ENCODE assay signal across 9 cellular contexts in the genomic region with DNA sequence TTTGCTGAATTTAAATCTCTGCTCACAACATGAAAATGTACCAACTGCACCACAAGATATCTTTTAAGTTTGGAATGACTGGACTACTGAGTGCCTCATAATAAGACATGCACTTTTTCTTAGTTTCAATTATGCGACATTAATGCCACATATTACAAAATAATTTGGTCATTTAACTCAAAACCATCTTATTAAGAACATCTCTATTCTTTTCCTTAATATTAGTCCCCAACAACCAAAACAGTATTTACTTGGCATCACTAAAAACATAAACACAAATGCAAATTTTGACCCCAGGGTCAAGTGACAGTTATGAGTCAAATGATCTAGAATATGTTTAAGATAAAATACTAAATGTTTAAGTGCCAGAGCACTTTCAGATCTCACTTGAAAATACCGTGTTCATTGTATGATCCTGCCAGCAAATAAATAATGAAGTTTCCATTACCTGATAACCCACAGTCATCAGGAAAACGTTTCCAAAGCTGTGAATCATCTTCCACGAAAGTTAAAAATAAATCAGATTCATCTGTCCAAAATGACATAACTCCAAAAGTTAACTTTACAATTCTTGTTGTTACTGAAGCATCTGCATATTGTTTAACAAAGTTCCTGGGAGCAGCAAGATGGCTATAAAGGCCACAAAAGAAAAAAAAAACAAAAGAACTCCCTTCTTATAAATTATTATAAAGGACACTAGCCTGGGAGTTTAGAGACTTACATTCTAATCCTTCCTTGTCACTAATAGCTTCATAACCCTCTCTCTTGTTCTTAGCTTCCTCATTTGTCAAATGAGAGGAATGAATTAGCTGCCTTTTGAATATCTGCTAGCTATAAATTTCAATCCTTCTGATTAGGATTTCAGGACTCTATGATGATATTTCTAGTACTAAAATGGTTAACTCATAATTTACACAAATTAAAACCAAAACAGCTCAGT. TPM values are rescaled to one million over a fixed set of nuclear protein-coding genes. Genes with fewer than 3 reads are reported as not detected.
DNase-seq lines count a peak whose midpoint lies in the region; ATAC-seq lines count a peak whose summit lies in the region.
"Had no signal": no experiment of that assay in that cellular context is flagged by ENCODE, and none has a peak within 500 bp of the region (broad histone marks: within the 10 kb centered on the region; RNA-seq: fewer than 3 reads in every experiment).

No MANE protein-coding gene starts in this region.

- H3K27me3 Mint-ChIP-seq in activated naive CD4-positive, alpha-beta T cell treated with anti-CD3 and anti-CD28 coated beads, Interleukin-2, amount 50 U/mL, for 24 hours: no peaks in the 10 kb centered on the region
- no peaks in the 10 kb centered on the region for H3K27me3 Mint-ChIP-seq in activated naive CD4-positive, alpha-beta T cell treated with anti-CD3 and anti-CD28 coated beads, Interleukin-2, amount 10 ng/mL, durations not matched to agents 7 days and 5 days
- no peaks in the 10 kb centered on the region for H3K27me3 Mint-ChIP-seq in effector memory CD8-positive, alpha-beta T cell
- H3K27me3 Mint-ChIP-seq in stimulated activated naive CD8-positive, alpha-beta T cell treated with anti-CD3 and anti-CD28 coated beads, Interleukin-15, amount 100 ng/mL, for 72 hours: no peaks in the 10 kb centered on the region

- H3K4me3 Mint-ChIP-seq in activated naive CD4-positive, alpha-beta T cell treated with anti-CD3 and anti-CD28 coated beads, Interleukin-2, amount 50 U/mL, for 24 hours: peak overlapping the region; percentile 55
- H3K4me3 Mint-ChIP-seq in activated naive CD4-positive, alpha-beta T cell treated with anti-CD3 and anti-CD28 coated beads, Interleukin-2, amount 10 ng/mL, durations not matched to agents 7 days and 5 days: no peak overlapping the region
- peak overlapping the region in 1 of 2 donors; percentile 19 for H3K4me3 Mint-ChIP-seq in effector memory CD8-positive, alpha-beta T cell
- H3K4me3 Mint-ChIP-seq in stimulated activated naive CD8-positive, alpha-beta T cell treated with anti-CD3 and anti-CD28 coated beads, Interleukin-15, amount 100 ng/mL, for 72 hours: peak overlapping the region; percentile 46 to 74

- peak overlapping the region; percentile 86 for H3K27ac Mint-ChIP-seq in activated naive CD4-positive, alpha-beta T cell treated with anti-CD3 and anti-CD28 coated beads, Interleukin-2, amount 50 U/mL, for 24 hours
- no peak overlapping the region for H3K27ac Mint-ChIP-seq in activated naive CD4-positive, alpha-beta T cell treated with anti-CD3 and anti-CD28 coated beads, Interleukin-2, amount 10 ng/mL, durations not matched to agents 7 days and 5 days
- H3K27ac Mint-ChIP-seq in effector memory CD8-positive, alpha-beta T cell: peak overlapping the region; percentile 67 to 75
- peak overlapping the region; percentile 42 to 94 for H3K27ac Mint-ChIP-seq in stimulated activated naive CD8-positive, alpha-beta T cell treated with anti-CD3 and anti-CD28 coated beads, Interleukin-15, amount 100 ng/mL, for 72 hours

- DNase-seq in activated naive CD4-positive, alpha-beta T cell treated with anti-CD3 and anti-CD28 coated beads, Interleukin-2, amount 10 ng/mL, durations not matched to agents 7 days and 5 days: no peak
- no peak for DNase-seq in effector memory CD8-positive, alpha-beta T cell
- no peak for DNase-seq in stimulated activated naive CD8-positive, alpha-beta T cell treated with anti-CD3 and anti-CD28 coated beads, Interleukin-15, amount 100 ng/mL, for 72 hours
- DNase-seq in NCI-H2029 (lab: John Stamatoyannopoulos, UW) (no peak), ureter (ENCODE audit: low spot score) (no peak), COLO668 (lab: John Stamatoyannopoulos, UW; ENCODE audit: unreplicated experiment) (no peak)
- DNase-seq: DND-41 had no signal

- no peaks in the 10 kb centered on the region for H3K9me3 Mint-ChIP-seq in activated naive CD4-positive, alpha-beta T cell treated with anti-CD3 and anti-CD28 coated beads, Interleukin-2, amount 50 U/mL, for 24 hours
- peaks cover 14% of the 10 kb centered on the region for H3K9me3 Mint-ChIP-seq in activated naive CD4-positive, alpha-beta T cell treated with anti-CD3 and anti-CD28 coated beads, Interleukin-2, amount 10 ng/mL, durations not matched to agents 7 days and 5 days
- peaks cover 0 to 1% of the 10 kb centered on the region in 2 donors for H3K9me3 Mint-ChIP-seq in effector memory CD8-positive, alpha-beta T cell
- peaks cover 8 to 16% of the 10 kb centered on the region in 2 donors for H3K9me3 Mint-ChIP-seq in stimulated activated naive CD8-positive, alpha-beta T cell treated with anti-CD3 and anti-CD28 coated beads, Interleukin-15, amount 100 ng/mL, for 72 hours

- ATAC-seq in HG03469 (IDR thresholded peaks at IDR 0.05; ENCODE audit: unreplicated experiment): peak; percentile 51
- ATAC-seq in effector memory CD8-positive, alpha-beta T cell (replicated peaks): no peak
- ATAC-seq in stimulated activated naive CD8-positive, alpha-beta T cell treated with anti-CD3 and anti-CD28 coated beads, Interleukin-15, amount 100 ng/mL, for 72 hours: peak; percentile 90

- peaks cover 15% of the 10 kb centered on the region for H3K36me3 Mint-ChIP-seq in activated naive CD4-positive, alpha-beta T cell treated with anti-CD3 and anti-CD28 coated beads, Interleukin-2, amount 50 U/mL, for 24 hours
- H3K36me3 Mint-ChIP-seq in activated naive CD4-positive, alpha-beta T cell treated with anti-CD3 and anti-CD28 coated beads, Interleukin-2, amount 10 ng/mL, durations not matched to agents 7 days and 5 days: peaks cover 30% of the 10 kb centered on the region
- H3K36me3 Mint-ChIP-seq in effector memory CD8-positive, alpha-beta T cell (ENCODE audit: insufficient read depth): no peaks in the 10 kb centered on the region

- H3K4me1 Mint-ChIP-seq in activated naive CD4-positive, alpha-beta T cell treated with anti-CD3 and anti-CD28 coated beads, Interleukin-2, amount 50 U/mL, for 24 hours: peaks cover 68% of the 10 kb centered on the region
- H3K4me1 Mint-ChIP-seq in activated naive CD4-positive, alpha-beta T cell treated with anti-CD3 and anti-CD28 coated beads, Interleukin-2, amount 10 ng/mL, durations not matched to agents 7 days and 5 days: peaks cover 17% of the 10 kb centered on the region
- peaks cover 25 to 38% of the 10 kb centered on the region in 2 donors for H3K4me1 Mint-ChIP-seq in effector memory CD8-positive, alpha-beta T cell (ENCODE audit: low read depth in 2 of 2)
- peaks cover 49% of the 10 kb centered on the region for H3K4me1 Mint-ChIP-seq in stimulated activated naive CD8-positive, alpha-beta T cell treated with anti-CD3 and anti-CD28 coated beads, Interleukin-15, amount 100 ng/mL, for 72 hours

- CTCF ChIA-PET in activated naive CD4-positive, alpha-beta T cell treated with anti-CD3 and anti-CD28 coated beads, Interleukin-2, amount 10 ng/mL, durations not matched to agents 7 days and 5 days (lab: Charles Lee): interaction anchor here (0.6 kb wide), 2 partner anchors 279 to 361 kb away, joined by 3 read pairs; no protein-coding TSS in a partner anchor

RNA-seq across cellular contexts. Expression of a gene that starts 30.5 kb away (rescaled TPM):
- total RNA-seq in ureter: 14.8 TPM

RNA-seq across cellular contexts. Expression of a gene that starts 31.2 kb away (rescaled TPM):
- 57.6 TPM for total RNA-seq in ureter
